Comparison of ENCODE assay signal across 30 cellular contexts in genomic region chr3:119631529-119631928, GRCh38. TPM values are rescaled to one million over a fixed set of nuclear protein-coding genes. Genes with fewer than 3 reads are reported as not detected.
DNase-seq lines count a peak whose midpoint lies in the region; ATAC-seq and TF ChIP-seq lines count a peak whose summit lies in the region.
"Had no signal": no experiment of that assay in that cellular context is flagged by ENCODE, and none has a peak within 500 bp of the region (broad histone marks: within the 10 kb centered on the region; RNA-seq: fewer than 3 reads in every experiment).

No MANE protein-coding gene starts in this region.

- no peak overlapping the region for H3K4me2 ChIP-seq in osteoblast (ENCODE audit: insufficient read depth, low read length)

- H3K9me3 Mint-ChIP-seq in stimulated activated naive CD8-positive, alpha-beta T cell treated with anti-CD3 and anti-CD28 coated beads, Interleukin-15, amount 100 ng/mL, for 72 hours: no peaks in the 10 kb centered on the region
- no peaks in the 10 kb centered on the region for H3K9me3 Mint-ChIP-seq in CD8-positive, alpha-beta memory T cell
- H3K9me3 Mint-ChIP-seq: IgD-negative memory B cell; nephron; stimulated activated naive CD8-positive, alpha-beta T cell treated with anti-CD3 and anti-CD28 coated beads, Interleukin-15, Interleukin-2, amounts not matched to agents 100 ng/mL and 50 ng/mL, for 24 hours had no signal

- peaks cover 49% of the 10 kb centered on the region for H3K27me3 Mint-ChIP-seq in stimulated activated naive CD8-positive, alpha-beta T cell treated with anti-CD3 and anti-CD28 coated beads, Interleukin-15, amount 100 ng/mL, for 72 hours
- peaks cover 4 to 17% of the 10 kb centered on the region in 2 donors for H3K27me3 Mint-ChIP-seq in CD8-positive, alpha-beta memory T cell
- H3K27me3 Mint-ChIP-seq: IgD-negative memory B cell had no signal

- H3K4me1 ChIP-seq in left ventricle myocardium inferior (peaks cover 70% of the 10 kb centered on the region), right cardiac atrium (ENCODE audit: control insufficient read depth, insufficient read depth, low read length) (peaks cover 19% of the 10 kb centered on the region), osteoblast (ENCODE audit: insufficient read depth, low read length) (peaks cover 42% of the 10 kb centered on the region)
- H3K4me1 ChIP-seq in CD8-positive, alpha-beta memory T cell (ENCODE audit: insufficient read depth, low read length): no peaks in the 10 kb centered on the region

- 78% methylated on average over 3 of the region's 3 CpGs for WGBS in right cardiac atrium

- H3K27ac ChIP-seq in left ventricle myocardium inferior (replicated peaks) (peak overlapping the region; percentile 69), right cardiac atrium (ENCODE audit: low read length) (no peak overlapping the region), osteoblast (ENCODE audit: low read depth, low read length) (peak overlapping the region; percentile 82)
- H3K27ac ChIP-seq in CD8-positive, alpha-beta memory T cell (ENCODE audit: low read depth, low read length): no peak overlapping the region

- H3K9me3 ChIP-seq in left ventricle myocardium inferior (replicated peaks) (no peaks in the 10 kb centered on the region), right cardiac atrium (ENCODE audit: control insufficient read depth, low read length) (no peaks in the 10 kb centered on the region), osteoblast (ENCODE audit: low read depth, low read length) (no peaks in the 10 kb centered on the region)
- no peaks in the 10 kb centered on the region for H3K9me3 ChIP-seq in CD8-positive, alpha-beta memory T cell (ENCODE audit: low read length)
- H3K9me3 ChIP-seq: BE2C, pancreas, right lobe of liver, tibial nerve had no signal

- ATAC-seq in right cardiac atrium: no peak
- ATAC-seq in stimulated activated naive CD8-positive, alpha-beta T cell treated with anti-CD3 and anti-CD28 coated beads, Interleukin-15, amount 100 ng/mL, for 72 hours: no peak
- ATAC-seq: left colon, Right ventricle myocardium inferior had no signal

- H3K79me2 ChIP-seq in osteoblast (ENCODE audit: insufficient read depth, low read length): no peaks in the 10 kb centered on the region

- TF ChIP-seq CTCF in left ventricle myocardium inferior (IDR thresholded peaks at IDR 0.05; ENCODE audit: borderline replicate concordance) (no peak), osteoblast (IDR thresholded peaks at IDR 0.05; ENCODE audit: extremely low read depth, low read depth, low read length) (no peak)

- H3K36me3 Mint-ChIP-seq in CD8-positive, alpha-beta memory T cell: no peaks in the 10 kb centered on the region
- H3K36me3 Mint-ChIP-seq: IgD-negative memory B cell had no signal

- H3K4me3 ChIP-seq in left ventricle myocardium inferior: no peak overlapping the region
- H3K4me3 ChIP-seq in right cardiac atrium (ENCODE audit: low read length): no peak overlapping the region
- no peak overlapping the region for H3K4me3 ChIP-seq in osteoblast (ENCODE audit: insufficient read depth, low read length)
- no peak overlapping the region for H3K4me3 ChIP-seq in CD8-positive, alpha-beta memory T cell (ENCODE audit: low read length)
- no peak overlapping the region for H3K4me3 ChIP-seq in H7 (ENCODE audit: insufficient read depth, low read depth, low read length)
- H3K4me3 ChIP-seq: pancreas, right lobe of liver, tibial nerve had no signal

- no peak overlapping the region for H2AFZ ChIP-seq in osteoblast (ENCODE audit: low read length)

- no peaks in the 10 kb centered on the region for H3K36me3 ChIP-seq in left ventricle myocardium inferior
- no peaks in the 10 kb centered on the region for H3K36me3 ChIP-seq in osteoblast (ENCODE audit: insufficient read depth, low read length)
- H3K36me3 ChIP-seq in CD8-positive, alpha-beta memory T cell (ENCODE audit: insufficient read depth, low read length): no peaks in the 10 kb centered on the region
- H3K36me3 ChIP-seq in H7 (replicated peaks; ENCODE audit: control insufficient read depth, insufficient read depth, low read length): no peaks in the 10 kb centered on the region
- H3K36me3 ChIP-seq: BE2C, pancreas, right lobe of liver, tibial nerve had no signal

- intact Hi-C loops in left ventricle myocardium inferior (cut with micrococcal nuclease): no loop called here
- intact Hi-C loops in right cardiac atrium (cut with DNase I): no loop called here

- H4K20me1 ChIP-seq in osteoblast (ENCODE audit: insufficient read depth, low read length): no peaks in the 10 kb centered on the region

- DNase-seq in left ventricle myocardium inferior (no peak), right cardiac atrium (no peak), fibroblast of peridontal ligament (ENCODE audit: extremely low read depth) (peak; percentile 48), osteoblast (ENCODE audit: insufficient read length, low spot score, missing footprints) (peak; percentile 27), midbrain (lab: John Stamatoyannopoulos, UW) (no peak), H7 (no peak)
- DNase-seq in stimulated activated naive CD8-positive, alpha-beta T cell treated with anti-CD3 and anti-CD28 coated beads, Interleukin-15, amount 100 ng/mL, for 72 hours: no peak
- no peak for DNase-seq in CD8-positive, alpha-beta memory T cell
- DNase-seq: activated CD4-positive, alpha-beta T cell treated with anti-CD3 and anti-CD28 coated beads for 48 hours; activated naive CD4-positive, alpha-beta T cell treated with Interleukin-2 at 50 U/mL for 16 hours; activated T-cell treated with anti-CD3 and anti-CD28 coated beads, Interleukin-2, amount 50 U/mL, for 48 hours; BE2C; Calu3; caudate nucleus; dermis blood vessel endothelial cell; head of caudate nucleus; left colon; NCI-H1105 treated with DMSO at 0.1 percent for 48 hours; NCI-H82; pancreas; right lobe of liver; stimulated activated CD4-positive, alpha-beta T cell treated with anti-CD3 and anti-CD28 coated beads, Interleukin-15, amount 100 ng/mL, for 24 hours had no signal

- no peak overlapping the region for H3K4me3 Mint-ChIP-seq in stimulated activated naive CD8-positive, alpha-beta T cell treated with anti-CD3 and anti-CD28 coated beads, Interleukin-15, amount 100 ng/mL, for 72 hours
- H3K4me3 Mint-ChIP-seq in CD8-positive, alpha-beta memory T cell: no peak overlapping the region
- H3K4me3 Mint-ChIP-seq: IgD-negative memory B cell; nephron; stimulated activated naive CD8-positive, alpha-beta T cell treated with anti-CD3 and anti-CD28 coated beads, Interleukin-15, Interleukin-2, amounts not matched to agents 100 ng/mL and 50 ng/mL, for 24 hours had no signal

- POLR2A ChIA-PET in CD8-positive, alpha-beta memory T cell (lab: Charles Lee): interaction anchor here (0.6 kb wide), 1 partner anchor 173 kb away, joined by 4 read pairs; no protein-coding TSS in a partner anchor

- no peaks in the 10 kb centered on the region for H3K27me3 ChIP-seq in left ventricle myocardium inferior (ENCODE audit: low read depth)
- H3K27me3 ChIP-seq in right cardiac atrium (ENCODE audit: control insufficient read depth, insufficient read depth): no peaks in the 10 kb centered on the region
- H3K27me3 ChIP-seq in osteoblast (ENCODE audit: insufficient read depth, low read length): no peaks in the 10 kb centered on the region
- H3K27me3 ChIP-seq in CD8-positive, alpha-beta memory T cell (ENCODE audit: insufficient read depth, low read length, poor library complexity, severe bottlenecking): no peaks in the 10 kb centered on the region
- no peaks in the 10 kb centered on the region for H3K27me3 ChIP-seq in H7 (ENCODE audit: control insufficient read depth, insufficient read depth, low read length)
- H3K27me3 ChIP-seq: BE2C, pancreas, right lobe of liver, tibial nerve had no signal

- peaks cover 27% of the 10 kb centered on the region for H3K4me1 Mint-ChIP-seq in stimulated activated naive CD8-positive, alpha-beta T cell treated with anti-CD3 and anti-CD28 coated beads, Interleukin-15, amount 100 ng/mL, for 72 hours
- H3K4me1 Mint-ChIP-seq in CD8-positive, alpha-beta memory T cell: peaks cover 0 to 19% (median 12%) of the 10 kb centered on the region in 3 donors
- H3K4me1 Mint-ChIP-seq: nephron had no signal

- CTCF ChIA-PET in CD8-positive, alpha-beta memory T cell (lab: Charles Lee): no interaction called here

- H3K27ac Mint-ChIP-seq in stimulated activated naive CD8-positive, alpha-beta T cell treated with anti-CD3 and anti-CD28 coated beads, Interleukin-15, amount 100 ng/mL, for 72 hours: no peak overlapping the region
- no peak overlapping the region for H3K27ac Mint-ChIP-seq in CD8-positive, alpha-beta memory T cell
- H3K27ac Mint-ChIP-seq: IgD-negative memory B cell had no signal

RNA-seq across cellular contexts. Expression of gene POPDC2, which starts 28.9 kb away (rescaled TPM):
- total RNA-seq in left ventricle myocardium inferior (512 TPM), right cardiac atrium (100 to 1,000 TPM; 348 to 827 (median 453) TPM), osteoblast (1.1 and 1.8 TPM in 2 replicates)
- polyA plus RNA-seq in right cardiac atrium: 504 TPM
- 1 to 10 TPM; 2.2 to 3.2 TPM for total RNA-seq in CD8-positive, alpha-beta memory T cell
- polyA plus RNA-seq in CD8-positive, alpha-beta memory T cell: 2.0 TPM
- 0.59 TPM in 1 of 2 replicates, not detected in the other for total RNA-seq in H7 (2014; rRNA removed; shearing (Covaris generic))

RNA-seq across cellular contexts. Expression of gene PLA1A, which starts 33.8 kb away (rescaled TPM):
- total RNA-seq in left ventricle myocardium inferior (2.8 TPM), right cardiac atrium (1 to 10 TPM; 4.3 to 7.5 (median 5.5) TPM), osteoblast (under 0.01 and 0.36 TPM in 2 replicates)
- 4.4 TPM for polyA plus RNA-seq in right cardiac atrium
- total RNA-seq in CD8-positive, alpha-beta memory T cell: under 1 TPM in 1 of 2 experiments, not detected in 1; 0.16 TPM
- polyA plus RNA-seq in CD8-positive, alpha-beta memory T cell: not detected
- not detected in 2 replicates for total RNA-seq in H7 (2014; rRNA removed; shearing (Covaris generic))
- total RNA-seq: Daoy; OCI-LY7; T-helper 2 cell treated with Interferon-gamma antibody and Interleukin-4, amounts not matched to agents 100 ng/mL and 5 ng/mL, for 36 hours had no signal
- polyA plus RNA-seq: IgD-negative memory B cell had no signal

RNA-seq across cellular contexts. Expression of gene COX17, which starts 45.7 kb away (rescaled TPM):
- total RNA-seq in left ventricle myocardium inferior (165 TPM), right cardiac atrium (100 to 1,000 TPM; 108 to 138 (median 132) TPM), osteoblast (8.0 and 13.3 TPM in 2 replicates)
- polyA plus RNA-seq in right cardiac atrium: 622 TPM
- total RNA-seq in CD8-positive, alpha-beta memory T cell: 100 to 1,000 TPM; 105 to 108 TPM
- polyA plus RNA-seq in CD8-positive, alpha-beta memory T cell: 82.4 TPM
- total RNA-seq in H7 (2014; rRNA removed; shearing (Covaris generic)): 38.5 and 41.6 TPM in 2 replicates

RNA-seq across cellular contexts. Expression of gene ADPRH, which starts 52.2 kb away (rescaled TPM):
- total RNA-seq in left ventricle myocardium inferior (9.8 TPM), right cardiac atrium (10 to 100 TPM in 3 of 4 donors, 1 to 10 TPM in 1; 9.5 to 11.9 (median 10.3) TPM), osteoblast (7.2 and 8.3 TPM in 2 replicates)
- 6.5 TPM for polyA plus RNA-seq in right cardiac atrium
- 1 to 10 TPM; 6.8 to 7.9 TPM for total RNA-seq in CD8-positive, alpha-beta memory T cell
- polyA plus RNA-seq in CD8-positive, alpha-beta memory T cell: 2.5 TPM
- 0.96 and 2.9 TPM in 2 replicates for total RNA-seq in H7 (2014; rRNA removed; shearing (Covaris generic))
- total RNA-seq: OCI-LY7 had no signal

Comparison
In these comparisons a context has a peak if more than half of its experiments do, and no peak if none do; other contexts are left out.
1. H3K27ac ChIP-seq: peak in left ventricle myocardium inferior (single experiment) and osteoblast (single experiment); none in right cardiac atrium (single experiment) and CD8-positive, alpha-beta memory T cell (single experiment).
2. DNase-seq: peak in fibroblast of peridontal ligament (single experiment) and osteoblast (single experiment); none in left ventricle myocardium inferior (single experiment), right cardiac atrium (0 of 3), midbrain (single experiment), stimulated activated naive CD8-positive, alpha-beta T cell treated with anti-CD3 and anti-CD28 coated beads, Interleukin-15, amount 100 ng/mL, for 72 hours (0 of 2), CD8-positive, alpha-beta memory T cell (0 of 5) and H7 (single experiment).
3. RNA of gene POPDC2, which starts 28.9 kb away (total RNA-seq): 348 to 827 TPM in right cardiac atrium and 512 TPM in left ventricle myocardium inferior (single experiment); 2.2 to 3.2 TPM in CD8-positive, alpha-beta memory T cell, 1.1 to 1.8 TPM in osteoblast and 0.59 TPM in H7; every median in the first group is over 10 times any median in the second.